Comparison of ENCODE assay signal across 21 cellular contexts in the genomic region with DNA sequence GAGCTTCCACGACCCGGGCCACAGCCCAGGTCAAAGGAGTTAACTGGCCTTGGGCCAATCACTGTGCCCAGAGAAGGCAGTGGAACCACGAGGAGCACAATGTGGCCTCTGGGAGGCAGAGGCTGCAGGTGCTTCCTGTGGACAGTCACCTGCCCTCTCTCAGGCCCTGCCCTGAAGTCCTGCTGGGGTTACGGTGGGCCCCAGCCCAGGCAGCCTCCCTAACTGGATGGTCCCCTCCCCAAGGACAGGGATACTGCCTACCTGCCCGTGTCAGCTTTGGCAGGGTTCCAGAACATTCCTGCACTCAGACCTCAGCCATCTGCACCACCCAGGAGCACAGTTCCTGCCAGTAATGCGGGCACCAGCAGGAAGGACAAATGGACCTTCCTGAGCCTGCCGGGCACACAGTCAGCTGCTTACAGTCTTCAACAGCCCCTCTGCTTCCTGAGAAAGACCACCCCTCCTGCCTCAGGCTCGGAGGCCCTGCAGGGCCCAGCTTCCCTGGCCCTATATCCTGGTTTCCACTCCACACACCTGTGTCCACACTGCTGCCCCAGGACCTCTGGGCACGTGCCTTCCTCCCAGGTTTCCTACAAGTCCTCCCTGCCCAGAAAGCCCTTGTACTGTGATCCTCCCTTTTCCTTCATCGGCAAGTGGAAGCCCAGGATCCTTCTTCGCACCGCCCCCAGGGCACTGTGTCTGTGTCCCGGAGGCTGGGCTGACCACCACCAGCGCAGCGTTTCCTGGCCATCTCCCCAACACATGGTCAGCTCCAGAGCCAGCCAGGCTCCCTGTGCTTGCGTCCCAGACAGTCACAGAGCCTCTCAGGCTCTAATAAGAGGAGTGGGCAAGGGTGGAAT. TPM values are rescaled to one million over a fixed set of nuclear protein-coding genes. Genes with fewer than 3 reads are reported as not detected.
DNase-seq lines count a peak whose midpoint lies in the region; ATAC-seq and TF ChIP-seq lines count a peak whose summit lies in the region.
"Had no signal": no experiment of that assay in that cellular context is flagged by ENCODE, and none has a peak within 500 bp of the region (broad histone marks: within the 10 kb centered on the region; RNA-seq: fewer than 3 reads in every experiment).

No MANE protein-coding gene starts in this region.

- TF ChIP-seq CTCF in VCaP (conservative IDR thresholded peaks at IDR 0.05) (no peak), thoracic aorta (IDR thresholded peaks at IDR 0.05) (no peak)

- H3K27me3 Mint-ChIP-seq in activated T-helper 17 cell treated with anti-CD3 and anti-CD28 coated beads, Interleukin-2, amount 50 U/mL, for 72 hours, result no peaks in the 10 kb centered on the region

- H3K36me3 Mint-ChIP-seq in activated T-helper 17 cell treated with anti-CD3 and anti-CD28 coated beads, Interleukin-2, amount 50 U/mL, for 72 hours (ENCODE audit: low read depth), result no peaks in the 10 kb centered on the region
- H3K36me3 Mint-ChIP-seq: natural killer cell treated with Interleukin-12 subunit alpha and Interleukin-12 subunit beta and Interleukin-15 and Interleukin-18, amount 100 ng/mL, for 72 hours had no signal

- H3K27ac Mint-ChIP-seq in activated T-helper 17 cell treated with anti-CD3 and anti-CD28 coated beads, Interleukin-2, amount 50 U/mL, for 72 hours, result no peak overlapping the region
- H3K27ac Mint-ChIP-seq: activated CD4-positive, alpha-beta T cell treated with anti-CD3 and anti-CD28 coated beads, Interleukin-2, amount 10 ng/mL, durations not matched to agents 7 days and 5 days; activated naive CD8-positive, alpha-beta T cell treated with anti-CD3 and anti-CD28 coated beads, Interleukin-2, amount 50 U/mL, for 24 hours; natural killer cell treated with Interleukin-12 subunit alpha and Interleukin-12 subunit beta and Interleukin-15 and Interleukin-18, amount 100 ng/mL, for 72 hours had no signal

- H3K4me3 ChIP-seq in thoracic aorta (no peak overlapping the region), MG63 (no peak overlapping the region)

- peaks cover 4% of the 10 kb centered on the region for H3K4me1 Mint-ChIP-seq in activated T-helper 17 cell treated with anti-CD3 and anti-CD28 coated beads, Interleukin-2, amount 50 U/mL, for 72 hours

- peak overlapping the region; percentile 5; the same call in 1 of the 2 replicates for H3K27ac ChIP-seq in VCaP
- H3K27ac ChIP-seq in thoracic aorta, result peak overlapping the region; percentile 77 to 87
- H3K27ac ChIP-seq: 22Rv1, SJCRH30 had no signal

- peaks cover 13 to 34% of the 10 kb centered on the region in 2 donors for H3K4me1 ChIP-seq in thoracic aorta (ENCODE audit: control insufficient read depth in 1 of 2, low read depth in 2 of 2)

- peak; percentile 33 for ATAC-seq in left colon
- ATAC-seq in thoracic aorta (ENCODE audit: insufficient number of reproducible peaks, low FRiP score, low read depth), result no peak
- ATAC-seq in activated T-helper 17 cell treated with anti-CD3 and anti-CD28 coated beads, Interleukin-2, amount 50 U/mL, for 72 hours (replicated peaks), result no peak
- ATAC-seq: activated naive CD8-positive, alpha-beta T cell treated with anti-CD3 and anti-CD28 coated beads, Interleukin-2, amount 50 U/mL, for 24 hours; natural killer cell treated with Interleukin-12 subunit alpha and Interleukin-12 subunit beta and Interleukin-15 and Interleukin-18, amount 100 ng/mL, for 72 hours had no signal

- H3K4me3 Mint-ChIP-seq in activated T-helper 17 cell treated with anti-CD3 and anti-CD28 coated beads, Interleukin-2, amount 50 U/mL, for 72 hours, result no peak overlapping the region
- H3K4me3 Mint-ChIP-seq: activated CD4-positive, alpha-beta T cell treated with anti-CD3 and anti-CD28 coated beads, Interleukin-2, amount 10 ng/mL, durations not matched to agents 7 days and 5 days; activated naive CD8-positive, alpha-beta T cell treated with anti-CD3 and anti-CD28 coated beads, Interleukin-2, amount 50 U/mL, for 24 hours; CD4-positive, CD25-positive, alpha-beta regulatory T cell; natural killer cell treated with Interleukin-12 subunit alpha and Interleukin-12 subunit beta and Interleukin-15 and Interleukin-18, amount 100 ng/mL, for 72 hours had no signal

- no peaks in the 10 kb centered on the region for H3K27me3 ChIP-seq in thoracic aorta (replicated peaks; ENCODE audit: insufficient read depth)
- H3K27me3 ChIP-seq in MG63, result no peaks in the 10 kb centered on the region

- H3K36me3 ChIP-seq in thoracic aorta (no peaks in the 10 kb centered on the region), MG63 (no peaks in the 10 kb centered on the region)
- H3K36me3 ChIP-seq: SJCRH30 had no signal

- DNase-seq in DMS53 (lab: John Stamatoyannopoulos, UW) (peak; percentile 37), DMS53 treated with DMSO at 0.1 percent for 48 hours (lab: John Stamatoyannopoulos, UW; ENCODE audit: unreplicated experiment) (no peak), left colon (no peak), thoracic aorta (ENCODE audit: low spot score) (no peak), activated T-cell treated with anti-CD3 and anti-CD28 coated beads for 4 hours (no peak), MG63 (no peak)
- DNase-seq: activated CD4-positive, alpha-beta T cell treated with anti-CD3 and anti-CD28 coated beads, Interleukin-2, amount 10 ng/mL, durations not matched to agents 7 days and 5 days; activated naive CD8-positive, alpha-beta T cell treated with anti-CD3 and anti-CD28 coated beads, Interleukin-2, amount 50 U/mL, for 24 hours; CD4-positive, CD25-positive, alpha-beta regulatory T cell; central memory CD4-positive, alpha-beta T cell; HCEC 1CT; IMR-90; NCI-H1105; retina; T1000 had no signal

- no peaks in the 10 kb centered on the region for H3K9me3 ChIP-seq in thoracic aorta
- no peaks in the 10 kb centered on the region for H3K9me3 ChIP-seq in MG63
- H3K9me3 ChIP-seq: SJCRH30 had no signal

- intact Hi-C loops in left colon (cut with DNase I, micrococcal nuclease), result no loop called here

- H3K9me3 Mint-ChIP-seq in activated T-helper 17 cell treated with anti-CD3 and anti-CD28 coated beads, Interleukin-2, amount 50 U/mL, for 72 hours, result no peaks in the 10 kb centered on the region
- H3K9me3 Mint-ChIP-seq: activated CD4-positive, alpha-beta T cell treated with anti-CD3 and anti-CD28 coated beads, Interleukin-2, amount 10 ng/mL, durations not matched to agents 7 days and 5 days; activated naive CD8-positive, alpha-beta T cell treated with anti-CD3 and anti-CD28 coated beads, Interleukin-2, amount 50 U/mL, for 24 hours; CD4-positive, CD25-positive, alpha-beta regulatory T cell; natural killer cell treated with Interleukin-12 subunit alpha and Interleukin-12 subunit beta and Interleukin-15 and Interleukin-18, amount 100 ng/mL, for 72 hours had no signal

RNA-seq across cellular contexts. Expression of gene WDR86, which starts 23.3 kb away (rescaled TPM):
- total RNA-seq in left colon, result 1 to 10 TPM in 1 of 2 donors, under 1 TPM in 1; 0.85 to 2.8 TPM
- 1 to 10 TPM in 1 of 2 donors, not detected in 1; 8.5 TPM for total RNA-seq in thoracic aorta
- total RNA-seq in activated T-helper 17 cell treated with anti-CD3 and anti-CD28 coated beads, Interleukin-2, amount 50 U/mL, for 72 hours, result under 1 TPM in 1 of 2 donors, not detected in 1; 0.45 TPM
- not detected in 2 replicates for total RNA-seq in MG63 (2014; rRNA removed; shearing (Covaris generic); ENCODE audit: low replicate concordance)
- total RNA-seq: IMR-90; lung microvascular endothelial cell; natural killer cell treated with Interleukin-12 subunit alpha and Interleukin-12 subunit beta and Interleukin-15 and Interleukin-18, amount 100 ng/mL, for 72 hours had no signal

RNA-seq across cellular contexts. Expression of gene NUB1, which starts 44.9 kb away (rescaled TPM):
- 10 to 100 TPM; 50.7 to 53.3 TPM for total RNA-seq in left colon
- 10 to 100 TPM; 51.0 to 53.4 TPM for total RNA-seq in thoracic aorta
- 10 to 100 TPM; 36.9 to 70.3 TPM for total RNA-seq in activated T-helper 17 cell treated with anti-CD3 and anti-CD28 coated beads, Interleukin-2, amount 50 U/mL, for 72 hours
- total RNA-seq in MG63 (2014; rRNA removed; shearing (Covaris generic); ENCODE audit: low replicate concordance), result 23.1 and 43.2 TPM in 2 replicates

RNA-seq across cellular contexts. Expression of gene CRYGN, which starts 53.4 kb away (rescaled TPM):
- total RNA-seq in left colon (under 1 TPM in 1 of 2 donors, not detected in 1; 0.15 TPM), thoracic aorta (under 1 TPM in 1 of 2 donors, not detected in 1; 0.35 TPM)
- not detected for total RNA-seq in activated T-helper 17 cell treated with anti-CD3 and anti-CD28 coated beads, Interleukin-2, amount 50 U/mL, for 72 hours
- not detected in 2 replicates for total RNA-seq in MG63 (2014; rRNA removed; shearing (Covaris generic); ENCODE audit: low replicate concordance)
- total RNA-seq: IMR-90; lung microvascular endothelial cell; natural killer cell treated with Interleukin-12 subunit alpha and Interleukin-12 subunit beta and Interleukin-15 and Interleukin-18, amount 100 ng/mL, for 72 hours; SJCRH30 had no signal
